In the genomic region with DNA sequence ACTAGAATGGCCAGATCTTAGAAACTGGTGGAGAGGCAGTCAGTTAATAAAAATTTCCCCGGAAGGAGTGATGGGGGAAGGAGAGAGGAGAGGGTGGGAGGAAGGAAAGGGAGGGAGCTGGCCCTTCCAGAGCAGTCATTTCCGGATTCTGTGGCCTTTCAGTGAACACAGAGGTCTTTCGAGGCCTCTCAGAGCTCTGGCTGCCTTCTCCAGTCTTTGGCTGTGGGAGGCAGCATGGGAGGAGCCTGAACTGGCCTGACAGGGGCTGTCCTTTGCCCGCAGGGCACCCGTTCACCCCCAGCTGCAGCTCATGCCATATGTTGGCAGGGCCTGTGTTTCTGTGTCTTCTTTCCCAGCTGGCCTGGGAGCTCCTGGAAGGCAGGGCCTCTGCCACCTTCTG, we compare ENCODE assay signal across 13 cellular contexts.
DNase-seq lines count a peak whose midpoint lies in the region; ATAC-seq lines count a peak whose summit lies in the region.
"Had no signal": no experiment of that assay in that cellular context is flagged by ENCODE, and none has a peak within 500 bp of the region (broad histone marks: within the 10 kb centered on the region; RNA-seq: fewer than 3 reads in every experiment).

No MANE protein-coding gene starts in this region.

- H3K4me3 Mint-ChIP-seq in stimulated activated effector memory CD8-positive, alpha-beta T cell treated with anti-CD3 and anti-CD28 coated beads, Interleukin-12 subunit alpha, Interleukin-12 subunit beta, amount 100 ng/mL, for 72 hours = no peak overlapping the region
- H3K4me3 Mint-ChIP-seq: activated CD4-positive, alpha-beta T cell treated with anti-CD3 and anti-CD28 coated beads, Interleukin-2, amount 10 ng/mL, durations not matched to agents 24 days and 14 days; mesothelial cell of epicardium; type B pancreatic cell had no signal

- H3K4me1 Mint-ChIP-seq in stimulated activated effector memory CD8-positive, alpha-beta T cell treated with anti-CD3 and anti-CD28 coated beads, Interleukin-12 subunit alpha, Interleukin-12 subunit beta, amount 100 ng/mL, for 72 hours = peaks cover 28% of the 10 kb centered on the region

- peak; percentile 33 for DNase-seq in AG20443 (ENCODE audit: low spot score)
- DNase-seq in NCI-H2171 (lab: John Stamatoyannopoulos, UW) = peak; percentile 11
- DNase-seq in dermis blood vessel endothelial cell = peak; percentile 3
- peak; percentile 63 for DNase-seq in left kidney (ENCODE audit: low read depth, low spot score)
- no peak for DNase-seq in 8988T
- DNase-seq in stimulated activated effector memory CD8-positive, alpha-beta T cell treated with anti-CD3 and anti-CD28 coated beads, Interleukin-12 subunit alpha, Interleukin-12 subunit beta, amount 100 ng/mL, for 72 hours (ENCODE audit: low spot score in 2 of 2) = no peak
- DNase-seq: activated CD4-positive, alpha-beta T cell treated with anti-CD3 and anti-CD28 coated beads, Interleukin-2, amount 10 ng/mL, durations not matched to agents 24 days and 14 days; NCI-H1092 treated with DMSO at 0.1 percent for 48 hours; NCI-H69 had no signal

- H3K9me3 Mint-ChIP-seq in stimulated activated effector memory CD8-positive, alpha-beta T cell treated with anti-CD3 and anti-CD28 coated beads, Interleukin-12 subunit alpha, Interleukin-12 subunit beta, amount 100 ng/mL, for 72 hours = no peaks in the 10 kb centered on the region

- no peak overlapping the region for H3K27ac Mint-ChIP-seq in stimulated activated effector memory CD8-positive, alpha-beta T cell treated with anti-CD3 and anti-CD28 coated beads, Interleukin-12 subunit alpha, Interleukin-12 subunit beta, amount 100 ng/mL, for 72 hours
- H3K27ac Mint-ChIP-seq: activated CD4-positive, alpha-beta T cell treated with anti-CD3 and anti-CD28 coated beads, Interleukin-2, amount 10 ng/mL, durations not matched to agents 24 days and 14 days; mesothelial cell of epicardium; type B pancreatic cell had no signal

- no peak for ATAC-seq in GM18517 (IDR thresholded peaks at IDR 0.05; ENCODE audit: unreplicated experiment)
- ATAC-seq in stimulated activated effector memory CD8-positive, alpha-beta T cell treated with anti-CD3 and anti-CD28 coated beads, Interleukin-12 subunit alpha, Interleukin-12 subunit beta, amount 100 ng/mL, for 72 hours = no peak
- ATAC-seq in HG03280 (IDR thresholded peaks at IDR 0.05; ENCODE audit: unreplicated experiment) = no peak

- H3K36me3 Mint-ChIP-seq in stimulated activated effector memory CD8-positive, alpha-beta T cell treated with anti-CD3 and anti-CD28 coated beads, Interleukin-12 subunit alpha, Interleukin-12 subunit beta, amount 100 ng/mL, for 72 hours = no peaks in the 10 kb centered on the region
- H3K36me3 Mint-ChIP-seq: mesothelial cell of epicardium had no signal

Comparison
In these comparisons a context has a peak if more than half of its experiments do, and no peak if none do; other contexts are left out.
1. DNase-seq: peak in AG20443 (single experiment), NCI-H2171 (single experiment), dermis blood vessel endothelial cell (single experiment) and left kidney (single experiment); none in 8988T (single experiment) and stimulated activated effector memory CD8-positive, alpha-beta T cell treated with anti-CD3 and anti-CD28 coated beads, Interleukin-12 subunit alpha, Interleukin-12 subunit beta, amount 100 ng/mL, for 72 hours (0 of 2).